In genomic region chr2:170689481-170689880, GRCh38 we compare ENCODE assay signal across 2 cellular contexts.
TF ChIP-seq lines count a peak whose summit lies in the region.

No MANE protein-coding gene starts in this region.

TF ChIP-seq in K562, 482 proteins besides CTCF, POLR2A, EP300 and RAD21:
- TF ChIP-seq RFX7 (CRISPR knock-in tag; IDR thresholded peaks at IDR 0.05) = no peak
- 0 out of 2 replicates have a peak, but pooled peaks have one; percentile 11 for TF ChIP-seq ATF3 (IDR thresholded peaks at IDR 0.05)
- no peak for TF ChIP-seq ATF3 (CRISPR knock-in tag; conservative IDR thresholded peaks at IDR 0.05)
- no peak for TF ChIP-seq ID3 (CRISPR knock-in tag; IDR thresholded peaks at IDR 0.05)
- no peak for TF ChIP-seq ID3 (tag; IDR thresholded peaks at IDR 0.05)
- no peak for TF ChIP-seq ARHGAP35 (IDR thresholded peaks at IDR 0.05; ENCODE audit: partially characterized antibody)
- TF ChIP-seq SOX6 (IDR thresholded peaks at IDR 0.05) = no peak
- TF ChIP-seq ETS2 (tag; IDR thresholded peaks at IDR 0.05; ENCODE audit: borderline replicate concordance, poor library complexity, severe bottlenecking) = no peak
- no peak for TF ChIP-seq CREM (IDR thresholded peaks at IDR 0.05; ENCODE audit: low read depth)
- no peak for TF ChIP-seq HMG20B (CRISPR knock-in tag; IDR thresholded peaks at IDR 0.05)
- TF ChIP-seq HMGN3 (IDR thresholded peaks at IDR 0.05; ENCODE audit: borderline replicate concordance, extremely low read depth, insufficient read length, low read depth, low read length) = no peak

TF ChIP-seq in SK-N-SH treated with all-trans-retinoic acid at 6 μM for 48 hours, 23 proteins besides CTCF, POLR2A, EP300 and RAD21:
- no peak for TF ChIP-seq BACH2 (CRISPR knock-in tag; IDR thresholded peaks at IDR 0.05; ENCODE audit: borderline replicate concordance)
